Comparison of ENCODE assay signal across 15 cellular contexts in genomic region chr2:111166115-111166514, GRCh38. TPM values are rescaled to one million over a fixed set of nuclear protein-coding genes. Genes with fewer than 3 reads are reported as not detected.
A peak's percentile ranks its signal among the peaks of the same experiment; 100 is the strongest.
DNase-seq lines count a peak whose midpoint lies in the region; ATAC-seq, FAIRE-seq and TF ChIP-seq lines count a peak whose summit lies in the region.
"Had no signal": no experiment of that assay in that cellular context is flagged by ENCODE, and none has a peak within 500 bp of the region (broad histone marks: within the 10 kb centered on the region; RNA-seq: fewer than 3 reads in every experiment).

No MANE protein-coding gene starts in this region.

- no peak for ATAC-seq in HepG2
- no peak for ATAC-seq in right lobe of liver
- ATAC-seq in esophagus mucosa: peak; percentile 19
- no peak for ATAC-seq in HG03139 (IDR thresholded peaks at IDR 0.05; ENCODE audit: unreplicated experiment)

- no peak overlapping the region for H3K27ac Mint-ChIP-seq in osteocyte (ENCODE audit: unreplicated experiment)
- H3K27ac Mint-ChIP-seq: CD14-positive monocyte had no signal

- FAIRE-seq in HepG2 (lab: Jason Lieb, UNC): no peak
- FAIRE-seq: G401.6, GM12891, GM19239 had no signal

- 97% methylated on average over 5 of the region's 5 CpGs for WGBS in HepG2 (ENCODE audit: low lambda C conversion rate)
- 83% methylated on average over 3 of the region's 5 CpGs for WGBS in right lobe of liver (ENCODE audit: insufficient coverage, low coverage, low lambda C conversion rate, missing lambda C conversion rate)

- TF ChIP-seq RAD21 in HepG2 (CRISPR knock-in tag; IDR thresholded peaks at IDR 0.05): no peak

- no peak overlapping the region for H3K27ac ChIP-seq in HepG2 (ENCODE audit: extremely low read length, insufficient read depth, low read length)
- no peak overlapping the region for H3K27ac ChIP-seq in right lobe of liver
- H3K27ac ChIP-seq: BLaER1 had no signal

- no peak overlapping the region for H3K4me3 ChIP-seq in HepG2 (replicated peaks in 1 of 3; ENCODE audit: insufficient read depth in 1 of 3, low read depth in 2 of 3, low read length in 3 of 3)
- no peak overlapping the region for H3K4me3 ChIP-seq in right lobe of liver
- H3K4me3 ChIP-seq: BLaER1 had no signal

- DNase-seq in HepG2 (ENCODE audit: low spot score): no peak
- DNase-seq in right lobe of liver: no peak
- peak; percentile 60 for DNase-seq in osteocyte (ENCODE audit: extremely low spot score, unreplicated experiment)
- no peak for DNase-seq in DMS153 treated with DMSO at 0.1 percent for 48 hours (lab: John Stamatoyannopoulos, UW; ENCODE audit: unreplicated experiment)
- no peak for DNase-seq in DMS 273 treated with DMSO at 0.1 percent for 48 hours (lab: John Stamatoyannopoulos, UW)
- DNase-seq: 8988T; CD4-positive, alpha-beta memory T cell; HCEC 1CT had no signal

- H2AFZ ChIP-seq in HepG2 (ENCODE audit: low read length): no peak overlapping the region

- peaks cover 34% of the 10 kb centered on the region for H3K36me3 Mint-ChIP-seq in osteocyte (ENCODE audit: unreplicated experiment)

- H3K9me3 Mint-ChIP-seq in osteocyte (ENCODE audit: unreplicated experiment): no peaks in the 10 kb centered on the region
- H3K9me3 Mint-ChIP-seq: CD4-positive, alpha-beta memory T cell had no signal

- intact Hi-C loops in HepG2 (cut with micrococcal nuclease; ENCODE audit: unreplicated experiment) (no loop called here), right lobe of liver (cut with DNase I) (no loop called here)

- TF ChIP-seq POLR2A in HepG2 (IDR thresholded peaks at IDR 0.05; ENCODE audit: insufficient read depth in 1 of 2, low read depth in 2 of 2, low read length in 2 of 2): no peak
- no peak for TF ChIP-seq POLR2A in right lobe of liver (IDR thresholded peaks at IDR 0.05)

- no peak for TF ChIP-seq CTCF in HepG2 (CRISPR knock-in tag; IDR thresholded peaks at IDR 0.05)
- no peak for TF ChIP-seq CTCF in right lobe of liver (IDR thresholded peaks at IDR 0.05)
- TF ChIP-seq CTCF in osteocyte (IDR thresholded peaks at IDR 0.05): no peak

- no peaks in the 10 kb centered on the region for H3K27me3 ChIP-seq in HepG2 (ENCODE audit: control insufficient read depth in 1 of 2, insufficient read depth in 2 of 2, low read length in 2 of 2)
- H3K27me3 ChIP-seq in right lobe of liver: no peaks in the 10 kb centered on the region
- H3K27me3 ChIP-seq: BLaER1 had no signal

- H3K4me2 ChIP-seq in HepG2 (ENCODE audit: low read depth, low read length): no peak overlapping the region
- H3K4me2 ChIP-seq: BLaER1 had no signal

- H3K4me1 ChIP-seq in HepG2 (ENCODE audit: insufficient read depth, low read length) (peaks cover 12% of the 10 kb centered on the region), right lobe of liver (peaks cover 0 to 15% (median 9%) of the 10 kb centered on the region in 4 donors)

- no peaks in the 10 kb centered on the region for H4K20me1 ChIP-seq in HepG2 (ENCODE audit: insufficient read depth, low read length)

- H3K27me3 Mint-ChIP-seq in osteocyte (ENCODE audit: unreplicated experiment): no peaks in the 10 kb centered on the region

- peaks cover 2% of the 10 kb centered on the region for H3K79me2 ChIP-seq in HepG2 (ENCODE audit: insufficient read depth, low read length)

- CTCF ChIA-PET in HepG2 (lab: Yijun Ruan, JAX; ENCODE audit: low intra/inter-chr PET ratio, low total read pairs): no interaction called here

- H3K9me3 ChIP-seq in HepG2 (ENCODE audit: low read length) (no peaks in the 10 kb centered on the region), right lobe of liver (no peaks in the 10 kb centered on the region)
- H3K9me3 ChIP-seq: BLaER1 had no signal

- H3K9ac ChIP-seq in HepG2 (ENCODE audit: insufficient read depth, low read depth, low read length): no peak overlapping the region
- H3K9ac ChIP-seq: BLaER1 had no signal

- H3K4me1 Mint-ChIP-seq in osteocyte (ENCODE audit: unreplicated experiment): peaks cover 35% of the 10 kb centered on the region

- POLR2A ChIA-PET in HepG2 (lab: Yijun Ruan, JAX): no interaction called here

- H3K36me3 ChIP-seq in HepG2 (replicated peaks in 1 of 2; ENCODE audit: control insufficient read depth in 1 of 2, insufficient read depth in 2 of 2, low read length in 2 of 2): peaks cover 21 to 56% of the 10 kb centered on the region in 2 experiments
- peaks cover 0 to 6% (median 0%) of the 10 kb centered on the region in 4 donors for H3K36me3 ChIP-seq in right lobe of liver

- TF ChIP-seq EP300 in HepG2 (IDR thresholded peaks at IDR 0.05; ENCODE audit: low read depth in 2 of 2, low read length in 2 of 2): no peak
- TF ChIP-seq EP300 in HepG2 (CRISPR knock-in tag; IDR thresholded peaks at IDR 0.05; ENCODE audit: borderline replicate concordance): no peak

- in situ Hi-C loops in HepG2 (cut with HindIII; ENCODE audit: extremely low pct_ligation_motif_present, low pct_unique_long_range_greater_than_20kb): no loop called here

- no TSS peak for BruUV-seq in HepG2 (replicated peaks; lab: Mats Ljungman, UMichigan)

- no peak overlapping the region for H3K4me3 Mint-ChIP-seq in osteocyte (ENCODE audit: unreplicated experiment)
- H3K4me3 Mint-ChIP-seq: CD14-positive monocyte; CD4-positive, alpha-beta memory T cell had no signal

TF ChIP-seq in HepG2, 621 proteins besides CTCF, POLR2A, EP300 and RAD21:
- TF ChIP-seq ZNF768 (CRISPR knock-in tag; IDR thresholded peaks at IDR 0.05) (peak; percentile 28; the same call in 1 of the 2 replicates), PHF5A (CRISPR knock-in tag; IDR thresholded peaks at IDR 0.05; ENCODE audit: low read depth, unreplicated experiment) (no peak), ZNF232 (CRISPR knock-in tag; IDR thresholded peaks at IDR 0.05; ENCODE audit: borderline replicate concordance) (no peak), ZBTB3 (CRISPR knock-in tag; IDR thresholded peaks at IDR 0.05; ENCODE audit: borderline replicate concordance, low read depth) (no peak), ZNF329 (CRISPR knock-in tag; IDR thresholded peaks at IDR 0.05; ENCODE audit: low read depth) (no peak), ZNF30 (CRISPR knock-in tag; IDR thresholded peaks at IDR 0.05) (no peak), ZNF280D (CRISPR knock-in tag; IDR thresholded peaks at IDR 0.05) (no peak), AGO1 (IDR thresholded peaks at IDR 0.05; ENCODE audit: low read depth, low read length, poor library complexity, severe bottlenecking) (no peak)
TF ChIP-seq in HepG2: peak in this region for 1.

RNA-seq across cellular contexts. Expression of gene BCL2L11, which starts 45.4 kb away (rescaled TPM):
- total RNA-seq in HepG2 (2016; rRNA removed; fragmentation: Illumina TruSeq; extraction: Trizol): 9.7 and 9.9 TPM in 2 replicates
- total RNA-seq in HepG2 (2016; cell fraction: cytosol; rRNA removed; fragmentation: Illumina TruSeq; extraction: Trizol; ENCODE audit: low read depth): 1.5 and 4.5 TPM in 2 replicates
- 6.4 and 9.7 TPM in 2 replicates for total RNA-seq in HepG2 (2016; cell fraction: insoluble cytoplasmic fraction; rRNA removed; fragmentation: Illumina TruSeq; extraction: Trizol)
- total RNA-seq in HepG2 (2016; cell fraction: membrane; rRNA removed; fragmentation: Illumina TruSeq; extraction: Trizol): 6.9 and 7.6 TPM in 2 replicates
- total RNA-seq in HepG2 (2016; cell fraction: nucleus; rRNA removed; fragmentation: Illumina TruSeq; extraction: Trizol): 22.7 and 24.2 TPM in 2 replicates
- polyA plus RNA-seq in HepG2 (2011; rRNA removed): 6.1 and 6.4 TPM in 2 replicates
- polyA plus RNA-seq in HepG2 (2011; cell fraction: cytosol; rRNA removed): 3.7 and 5.7 TPM in 2 replicates
- polyA plus RNA-seq in HepG2 (2011; cell fraction: nucleus; rRNA removed): 9.5 and 16.1 TPM in 2 replicates
- polyA plus RNA-seq in HepG2 (2012): 11.6 and 12.0 TPM in 2 replicates
- 1.6 and 2.1 TPM in 2 replicates for polyA plus RNA-seq in HepG2 (2016; cell fraction: cytosol; fragmentation: Illumina TruSeq; extraction: Trizol; ENCODE audit: low read depth)
- polyA plus RNA-seq in HepG2 (2016; cell fraction: insoluble cytoplasmic fraction; fragmentation: Illumina TruSeq; extraction: Trizol; ENCODE audit: low read depth): 9.9 and 10.8 TPM in 2 replicates
- 3.1 and 3.8 TPM in 2 replicates for polyA plus RNA-seq in HepG2 (2016; cell fraction: membrane; fragmentation: Illumina TruSeq; extraction: Trizol; ENCODE audit: low read depth)
- polyA plus RNA-seq in HepG2 (2016; cell fraction: nucleus; fragmentation: Illumina TruSeq; extraction: Trizol; ENCODE audit: insufficient read depth, low read depth): 22.4 and 23.3 TPM in 2 replicates
- polyA minus RNA-seq in HepG2 (2011; rRNA and poly(A)+ RNA removed; ENCODE audit: low replicate concordance): 7.4 and 11.0 TPM in 2 replicates
- 6.5 and 6.6 TPM in 2 replicates for polyA minus RNA-seq in HepG2 (2011; cell fraction: cytosol; rRNA and poly(A)+ RNA removed)
- polyA minus RNA-seq in HepG2 (2011; cell fraction: nucleus; rRNA and poly(A)+ RNA removed): 24.2 and 24.5 TPM in 2 replicates
- 10 to 100 TPM in 2 of 6 experiments, 1 to 10 TPM in 4; 6.5 to 13.0 (median 8.8) TPM for total RNA-seq in right lobe of liver
- 16.6 TPM for total RNA-seq in esophagus mucosa
- total RNA-seq in osteocyte: 38.9 and 40.4 TPM in 2 replicates
